ENCODE assay signal across 29 cellular contexts in the genomic region with DNA sequence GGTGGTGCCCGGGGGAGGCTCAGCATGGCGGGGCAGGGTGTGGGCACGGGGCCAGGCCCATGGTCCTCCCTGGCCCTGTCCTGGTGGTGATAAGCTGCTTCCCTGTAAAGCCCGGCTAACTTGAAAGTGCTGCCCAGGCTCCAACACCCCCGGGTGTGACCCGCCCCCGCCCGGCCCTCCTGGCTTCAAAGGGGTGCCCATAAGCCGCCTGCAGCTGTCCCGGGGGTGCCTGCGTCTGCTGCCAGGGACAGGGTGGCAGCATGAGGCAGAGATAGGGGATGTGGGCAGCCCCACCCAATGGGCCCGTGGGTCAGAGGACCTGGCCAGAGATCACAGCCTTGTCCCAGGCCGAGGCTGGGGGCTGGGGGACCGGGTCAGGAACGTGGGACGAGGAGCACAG. TPM values are rescaled to one million over a fixed set of nuclear protein-coding genes. Genes with fewer than 3 reads are reported as not detected.
"Had no signal": no experiment of that assay in that cellular context is flagged by ENCODE, and none has a peak within 500 bp of the region (broad histone marks: within the 10 kb centered on the region; RNA-seq: fewer than 3 reads in every experiment).

No MANE protein-coding gene starts in this region.

- H3K36me3 ChIP-seq: transverse colon had no signal

- H3K27me3 ChIP-seq: ascending aorta, brain microvascular endothelial cell, testis had no signal

- H3K9ac ChIP-seq: parathyroid adenoma had no signal

- H3K4me1 ChIP-seq: parathyroid adenoma, psoas muscle had no signal

- H3K9me3 ChIP-seq: ascending aorta, gastroesophageal sphincter, psoas muscle, testis, transverse colon had no signal

- H3K79me2 ChIP-seq: parathyroid adenoma had no signal

- H3K27ac ChIP-seq: ascending aorta, brain microvascular endothelial cell, coronary artery, gastroesophageal sphincter, parathyroid adenoma, psoas muscle, testis, transverse colon, WERI-Rb-1 had no signal

- H3K4me3 ChIP-seq: ascending aorta, coronary artery, gastroesophageal sphincter, psoas muscle, testis, transverse colon had no signal

- H2AFZ ChIP-seq: parathyroid adenoma had no signal

- DNase-seq: activated CD4-positive, alpha-beta memory T cell treated with anti-CD3 and anti-CD28 coated beads for 36 hours; activated CD4-positive, alpha-beta T cell treated with anti-CD3 and anti-CD28 coated beads, Interleukin-2, amount 10 ng/mL, durations not matched to agents 24 days and 14 days; activated CD8-positive, alpha-beta memory T cell treated with anti-CD3 and anti-CD28 coated beads, Interleukin-2, amount 50 U/mL, for 4 hours; activated gamma-delta T cell; activated naive CD4-positive, alpha-beta T cell treated with anti-CD3 and anti-CD28 coated beads, Interleukin-2, amount 10 ng/mL, durations not matched to agents 7 days and 5 days; activated naive CD8-positive, alpha-beta T cell treated with anti-CD3 and anti-CD28 coated beads, Interleukin-2, amount 10 ng/mL, durations not matched to agents 7 days and 5 days; activated T-cell treated with anti-CD3 and anti-CD28 coated beads, Interleukin-2, amount 50 U/mL, for 1 hour; brain microvascular endothelial cell; effector memory CD8-positive, alpha-beta T cell; hippocampal formation; left cardiac atrium; mammary epithelial cell; naive thymus-derived CD8-positive, alpha-beta T cell; occipital lobe; psoas muscle; stimulated activated CD4-positive, alpha-beta T cell treated with anti-CD3 and anti-CD28 coated beads, Interleukin-15, amount 100 ng/mL, for 24 hours; stimulated activated CD4-positive, alpha-beta T cell treated with anti-CD3 and anti-CD28 coated beads, Interleukin-2, amount 100 ng/mL, for 24 hours; stimulated activated naive B cell treated with anti-CD40 and anti-IgM and Interleukin-4, amounts not matched to agents 10 μg/mL and 1 μg/mL and 100 μg/mL, for 72 hours; T-helper 2 cell; testis; transverse colon; WERI-Rb-1 had no signal

- ATAC-seq: activated CD4-positive, CD25-positive, alpha-beta regulatory T cell treated with anti-CD3 and anti-CD28 coated beads, Interleukin-2, amount 50 U/mL, for 24 hours; effector memory CD8-positive, alpha-beta T cell; gastroesophageal sphincter; left cardiac atrium; naive thymus-derived CD8-positive, alpha-beta T cell; psoas muscle; stimulated activated naive B cell treated with anti-CD40 and anti-IgM and Interleukin-4, amounts not matched to agents 10 μg/mL and 1 μg/mL and 100 μg/mL, for 72 hours had no signal

- FAIRE-seq: keratinocyte had no signal

RNA-seq across cellular contexts. Expression of gene SLC26A1, which starts 36.3 kb away (rescaled TPM):
- total RNA-seq: activated CD4-positive, alpha-beta memory T cell treated with anti-CD3 and anti-CD28 coated beads for 36 hours; activated CD4-positive, alpha-beta T cell treated with anti-CD3 and anti-CD28 coated beads, Interleukin-2, amount 10 ng/mL, durations not matched to agents 24 days and 14 days; activated CD8-positive, alpha-beta memory T cell treated with anti-CD3 and anti-CD28 coated beads for 36 hours; ascending aorta; gastroesophageal sphincter; mammary epithelial cell had no signal
- polyA plus RNA-seq: keratinocyte, mammary epithelial cell had no signal
